Comparison of ENCODE assay signal across 8 cellular contexts in the genomic region with DNA sequence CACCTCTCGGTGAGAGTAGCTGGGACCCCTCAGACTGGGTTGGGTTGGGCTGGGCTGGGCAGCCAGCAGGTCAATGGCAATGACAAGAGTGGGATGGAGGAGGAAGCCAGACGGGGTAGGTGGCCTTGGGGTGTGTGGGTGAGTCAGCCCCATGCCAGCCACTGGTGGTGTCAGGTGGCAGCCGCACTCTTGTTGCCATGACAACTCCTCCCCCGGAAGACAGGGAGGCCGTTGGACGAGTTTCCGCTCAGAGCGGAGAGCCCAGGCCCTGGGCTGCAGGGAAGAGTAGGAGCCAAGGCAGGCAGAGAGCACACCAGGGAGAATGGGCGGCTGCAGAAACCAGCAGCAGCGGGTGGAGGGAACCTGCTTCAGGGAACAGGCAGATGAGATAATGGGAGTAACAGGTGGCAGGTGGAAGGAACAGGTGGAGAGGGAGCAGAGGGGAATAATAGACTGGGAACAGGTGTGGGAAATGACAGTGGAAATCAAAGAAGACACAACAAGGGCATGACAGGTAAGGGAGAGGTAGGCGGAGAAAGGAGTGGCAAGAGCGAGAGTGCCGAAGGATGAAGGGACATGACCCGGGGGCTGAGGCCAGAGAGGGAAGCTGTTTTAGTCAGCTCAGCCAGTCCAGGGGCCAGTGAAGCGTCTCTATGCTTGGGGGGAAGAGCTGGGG. TPM values are rescaled to one million over a fixed set of nuclear protein-coding genes. Genes with fewer than 3 reads are reported as not detected.
DNase-seq lines count a peak whose midpoint lies in the region; ATAC-seq, FAIRE-seq and TF ChIP-seq lines count a peak whose summit lies in the region.

No MANE protein-coding gene starts in this region.

- no peaks in the 10 kb centered on the region for H3K9me1 ChIP-seq in endothelial cell of umbilical vein (replicated peaks; ENCODE audit: control insufficient read depth, extremely low read depth, insufficient read depth, low read length)

- CTCF ChIA-PET in BJ (lab: Yijun Ruan, JAX) = interaction anchor here (1.3 kb wide), 1 partner anchor 114 kb away, joined by 4 read pairs; no protein-coding TSS in a partner anchor
- CTCF ChIA-PET in endothelial cell of umbilical vein (lab: Charles Lee) = interaction anchor here (0.8 kb wide), 1 partner anchor 9 kb away, joined by 3 read pairs; no protein-coding TSS in a partner anchor
- CTCF ChIA-PET in OCI-LY7 (lab: Charles Lee; ENCODE audit: unreplicated experiment) = interaction anchor here (0.5 kb wide), 1 partner anchor 111 kb away, joined by 3 read pairs; no protein-coding TSS in a partner anchor

- DNase-seq in BJ (ENCODE audit: low read depth) (peak; percentile 5), Karpas-422 (peak; percentile 85), endothelial cell of umbilical vein (ENCODE audit: low read depth, low spot score) (peak; percentile 38), SW 1271 (lab: John Stamatoyannopoulos, UW) (no peak), cortex of kidney (lab: John Stamatoyannopoulos, UW) (no peak), OCI-LY7 (ENCODE audit: low spot score) (no peak)

- FAIRE-seq in endothelial cell of umbilical vein (lab: Jason Lieb, UNC) = peak; percentile 64

- BruUV-seq in endothelial cell of umbilical vein (replicated peaks; lab: Mats Ljungman, UMichigan) = no TSS peak
- no TSS peak for BruUV-seq in OCI-LY7 (replicated peaks; lab: Mats Ljungman, UMichigan)

- H3K4me3 ChIP-seq in BJ (ENCODE audit: low read depth, low read length) (no peak overlapping the region), Karpas-422 (ENCODE audit: low read length) (peak overlapping the region; percentile 61; the same call in 1 of the 2 replicates), endothelial cell of umbilical vein (replicated peaks in 1 of 3; ENCODE audit: insufficient read depth in 1 of 3, low read depth in 1 of 3, low read length in 3 of 3) (no peak overlapping the region), parathyroid adenoma (ENCODE audit: low read depth, low read length) (peak overlapping the region; percentile 42), OCI-LY7 (ENCODE audit: low read depth, low read length, poor library complexity, severe bottlenecking) (no peak overlapping the region)

- dilution Hi-C loops in endothelial cell of umbilical vein (cut with MboI; ENCODE audit: extremely low pct_ligation_motif_present, low sequenced_read_pairs) = no loop called here

- peak overlapping the region; percentile 55 for H3K9ac ChIP-seq in Karpas-422 (ENCODE audit: low read length)
- H3K9ac ChIP-seq in endothelial cell of umbilical vein (replicated peaks; ENCODE audit: extremely low read depth, insufficient read depth, low read length) = no peak overlapping the region
- no peak overlapping the region for H3K9ac ChIP-seq in parathyroid adenoma

- POLR2A ChIA-PET in BJ (lab: Charles Lee) (no interaction called here), endothelial cell of umbilical vein (lab: Charles Lee) (no interaction called here), OCI-LY7 (lab: Charles Lee) (interaction anchor here (0.9 kb wide), 1 partner anchor 20 kb away, joined by 5 read pairs; no protein-coding TSS in a partner anchor)

- H3K4me2 ChIP-seq in Karpas-422 (ENCODE audit: low read depth, low read length, poor library complexity, severe bottlenecking) (peak overlapping the region; percentile 69), endothelial cell of umbilical vein (ENCODE audit: insufficient read depth, low read length) (no peak overlapping the region), parathyroid adenoma (ENCODE audit: low read length) (peak overlapping the region; percentile 71), OCI-LY7 (ENCODE audit: low read length) (no peak overlapping the region)

- ATAC-seq in SK-N-SH treated with all-trans-retinoic acid at 6 μM for 48 hours = peak; percentile 98

- no peak overlapping the region for H2AFZ ChIP-seq in Karpas-422 (ENCODE audit: low read length)
- no peak overlapping the region for H2AFZ ChIP-seq in endothelial cell of umbilical vein (ENCODE audit: low read depth, low read length)
- H2AFZ ChIP-seq in parathyroid adenoma = peak overlapping the region; percentile 50
- no peak overlapping the region for H2AFZ ChIP-seq in OCI-LY7 (ENCODE audit: low read length)

- H3K27ac ChIP-seq in Karpas-422 (ENCODE audit: low read length) (peak overlapping the region; percentile 26; the same call in 1 of the 2 replicates), endothelial cell of umbilical vein (ENCODE audit: insufficient read depth, low read depth, low read length) (no peak overlapping the region), parathyroid adenoma (peak overlapping the region; percentile 51), OCI-LY7 (ENCODE audit: low read depth, low read length, poor library complexity, severe bottlenecking) (no peak overlapping the region)

- H3K36me3 ChIP-seq in BJ (ENCODE audit: control insufficient read depth, insufficient read depth, low read length) (no peaks in the 10 kb centered on the region), Karpas-422 (ENCODE audit: insufficient read depth, low read length) (no peaks in the 10 kb centered on the region; the same call in 1 of the 2 replicates), endothelial cell of umbilical vein (ENCODE audit: control insufficient read depth in 2 of 2, extremely low read depth in 1 of 2, insufficient read depth in 2 of 2, low read length in 2 of 2) (no peaks in the 10 kb centered on the region), parathyroid adenoma (ENCODE audit: control insufficient read depth, insufficient read depth, low read length) (no peaks in the 10 kb centered on the region), OCI-LY7 (ENCODE audit: insufficient read depth, low read length) (no peaks in the 10 kb centered on the region)

- H3K27me3 ChIP-seq in BJ (ENCODE audit: control insufficient read depth, insufficient read depth, low read length) = peaks cover 14% of the 10 kb centered on the region
- H3K27me3 ChIP-seq in Karpas-422 (ENCODE audit: low read length) = no peaks in the 10 kb centered on the region
- H3K27me3 ChIP-seq in endothelial cell of umbilical vein (ENCODE audit: control insufficient read depth in 2 of 2, insufficient read depth in 2 of 2, low read length in 2 of 2) = no peaks in the 10 kb centered on the region
- no peaks in the 10 kb centered on the region for H3K27me3 ChIP-seq in parathyroid adenoma (ENCODE audit: control insufficient read depth, insufficient read depth, low read length)

- H3K79me2 ChIP-seq in Karpas-422 (ENCODE audit: low read length) (peaks cover 18% of the 10 kb centered on the region), endothelial cell of umbilical vein (ENCODE audit: control insufficient read depth, insufficient read depth, low read length) (no peaks in the 10 kb centered on the region), parathyroid adenoma (no peaks in the 10 kb centered on the region), OCI-LY7 (ENCODE audit: insufficient read depth, low read depth, low read length) (no peaks in the 10 kb centered on the region)

- peaks cover 20% of the 10 kb centered on the region for H3K4me1 ChIP-seq in Karpas-422 (ENCODE audit: low read length)
- H3K4me1 ChIP-seq in endothelial cell of umbilical vein (ENCODE audit: control insufficient read depth, extremely low read depth, insufficient read depth, low read length) = no peaks in the 10 kb centered on the region
- peaks cover 11% of the 10 kb centered on the region for H3K4me1 ChIP-seq in parathyroid adenoma
- peaks cover 6% of the 10 kb centered on the region for H3K4me1 ChIP-seq in OCI-LY7 (ENCODE audit: insufficient read depth, low read length, poor library complexity, severe bottlenecking)

- no peak for TF ChIP-seq CTCF in BJ (IDR thresholded peaks at IDR 0.05; ENCODE audit: insufficient read depth, low read depth, low read length)
- TF ChIP-seq CTCF in endothelial cell of umbilical vein (IDR thresholded peaks at IDR 0.05; ENCODE audit: extremely low read depth in 1 of 2, insufficient read depth in 1 of 2, low read depth in 1 of 2, low read length in 2 of 2) = no peak
- no peak for TF ChIP-seq CTCF in parathyroid adenoma (IDR thresholded peaks at IDR 0.05)
- no peak for TF ChIP-seq CTCF in OCI-LY7 (conservative IDR thresholded peaks at IDR 0.05; ENCODE audit: low read length)

- H3K9me2 ChIP-seq in Karpas-422 (replicated peaks; ENCODE audit: insufficient read depth, low read length) (no peaks in the 10 kb centered on the region), OCI-LY7 (ENCODE audit: insufficient read depth, low read length) (no peaks in the 10 kb centered on the region)

- H4K20me1 ChIP-seq in Karpas-422 (ENCODE audit: insufficient read depth, low read depth, low read length) (no peaks in the 10 kb centered on the region), endothelial cell of umbilical vein (replicated peaks; ENCODE audit: control insufficient read depth, extremely low read depth, insufficient read depth, low read length) (no peaks in the 10 kb centered on the region), OCI-LY7 (ENCODE audit: insufficient read depth, low read length) (no peaks in the 10 kb centered on the region)

- H3K9me3 ChIP-seq in Karpas-422 (ENCODE audit: low read length) (no peaks in the 10 kb centered on the region), endothelial cell of umbilical vein (replicated peaks; ENCODE audit: control insufficient read depth, insufficient read depth, low read length) (no peaks in the 10 kb centered on the region), parathyroid adenoma (ENCODE audit: control insufficient read depth, low read length) (no peaks in the 10 kb centered on the region), OCI-LY7 (ENCODE audit: low read length) (no peaks in the 10 kb centered on the region)

- intact Hi-C loops in endothelial cell of umbilical vein (cut with micrococcal nuclease) (no loop called here), OCI-LY7 (cut with micrococcal nuclease; ENCODE audit: unreplicated experiment) (no loop called here)

- TF ChIP-seq POLR2A in endothelial cell of umbilical vein (IDR thresholded peaks at IDR 0.05; ENCODE audit: low read depth, low read length) = no peak

RNA-seq across cellular contexts. Expression of a gene that starts 8.7 kb away (rescaled TPM):
- polyA plus RNA-seq in BJ (2011; rRNA removed) (0.07 and 0.25 TPM in 2 replicates), endothelial cell of umbilical vein (3.8 and 3.9 TPM in 2 replicates)
- polyA minus RNA-seq in BJ (2011; rRNA and poly(A)+ RNA removed) = 0.10 and 0.28 TPM in 2 replicates
- 18.9 and 72.0 TPM in 2 replicates for total RNA-seq in Karpas-422 (2014; rRNA removed; shearing (Covaris generic); ENCODE audit: low replicate concordance)
- total RNA-seq in endothelial cell of umbilical vein (18.7 and 19.8 TPM in 2 replicates), OCI-LY7 (2022) (13.0 and 16.2 TPM in 2 replicates)
- polyA plus RNA-seq in endothelial cell of umbilical vein (2011; cell fraction: cytosol; rRNA removed) = 4.9 and 5.0 TPM in 2 replicates
- 21.7 and 29.0 TPM in 2 replicates for polyA plus RNA-seq in endothelial cell of umbilical vein (2011; cell fraction: nucleus; rRNA removed)
- polyA plus RNA-seq in endothelial cell of umbilical vein (2012) = 15.1 and 17.2 TPM in 2 replicates
- 6.6 and 13.0 TPM in 2 replicates for polyA minus RNA-seq in endothelial cell of umbilical vein
- 62.1 TPM for polyA minus RNA-seq in endothelial cell of umbilical vein (2011; cell fraction: cytosol; rRNA and poly(A)+ RNA removed)
- polyA minus RNA-seq in endothelial cell of umbilical vein (2011; cell fraction: nucleus; rRNA and poly(A)+ RNA removed) = 6.7 and 9.9 TPM in 2 replicates
- total RNA-seq in OCI-LY7 (2014; rRNA removed; shearing (Covaris generic)) = 22.7 and 25.2 TPM in 2 replicates

RNA-seq across cellular contexts. Expression of a gene that starts 42.7 kb away (rescaled TPM):
- polyA plus RNA-seq in BJ (2011; rRNA removed) (26.7 and 29.6 TPM in 2 replicates), endothelial cell of umbilical vein (25.4 and 31.2 TPM in 2 replicates)
- 10.9 and 18.5 TPM in 2 replicates for polyA minus RNA-seq in BJ (2011; rRNA and poly(A)+ RNA removed)
- 39.5 and 43.2 TPM in 2 replicates for total RNA-seq in Karpas-422 (2014; rRNA removed; shearing (Covaris generic); ENCODE audit: low replicate concordance)
- total RNA-seq in endothelial cell of umbilical vein (19.4 and 22.2 TPM in 2 replicates), OCI-LY7 (2022) (38.3 and 39.4 TPM in 2 replicates)
- polyA plus RNA-seq in endothelial cell of umbilical vein (2011; cell fraction: cytosol; rRNA removed) = 21.2 and 27.1 TPM in 2 replicates
- polyA plus RNA-seq in endothelial cell of umbilical vein (2011; cell fraction: nucleus; rRNA removed) = 39.2 and 49.7 TPM in 2 replicates
- 24.3 and 26.2 TPM in 2 replicates for polyA plus RNA-seq in endothelial cell of umbilical vein (2012)
- polyA minus RNA-seq in endothelial cell of umbilical vein = 31.3 and 33.6 TPM in 2 replicates
- 10.1 TPM for polyA minus RNA-seq in endothelial cell of umbilical vein (2011; cell fraction: cytosol; rRNA and poly(A)+ RNA removed)
- 20.9 and 22.6 TPM in 2 replicates for polyA minus RNA-seq in endothelial cell of umbilical vein (2011; cell fraction: nucleus; rRNA and poly(A)+ RNA removed)
- total RNA-seq in OCI-LY7 (2014; rRNA removed; shearing (Covaris generic)) = 29.1 and 40.0 TPM in 2 replicates

Comparison
In these comparisons a context has a peak if more than half of its experiments do, and no peak if none do; other contexts are left out.
1. DNase-seq: peak in BJ (single experiment), Karpas-422 (single experiment) and endothelial cell of umbilical vein (single experiment); none in SW 1271 (0 of 2), cortex of kidney (single experiment) and OCI-LY7 (single experiment).
2. H3K4me3 ChIP-seq: peak in Karpas-422 (single experiment) and parathyroid adenoma (single experiment); none in BJ (single experiment), endothelial cell of umbilical vein (0 of 3) and OCI-LY7 (single experiment).
3. H3K27ac ChIP-seq: peak in Karpas-422 (single experiment) and parathyroid adenoma (single experiment); none in endothelial cell of umbilical vein (single experiment) and OCI-LY7 (single experiment).
4. H3K4me2 ChIP-seq: peak in Karpas-422 (single experiment) and parathyroid adenoma (single experiment); none in endothelial cell of umbilical vein (single experiment) and OCI-LY7 (single experiment).